ENCODE assay signal across 15 cellular contexts in genomic region chr9:98852463-98852735, GRCh38. TPM values are rescaled to one million over a fixed set of nuclear protein-coding genes. Genes with fewer than 3 reads are reported as not detected.
DNase-seq lines count a peak whose midpoint lies in the region; ATAC-seq and TF ChIP-seq lines count a peak whose summit lies in the region.
"Had no signal": no experiment of that assay in that cellular context is flagged by ENCODE, and none has a peak within 500 bp of the region (broad histone marks: within the 10 kb centered on the region; RNA-seq: fewer than 3 reads in every experiment).

No MANE protein-coding gene starts in this region.

- H3K4me1 Mint-ChIP-seq in effector memory CD8-positive, alpha-beta T cell (ENCODE audit: low read depth in 2 of 2), result peaks cover 4 to 7% of the 10 kb centered on the region in 2 donors

- BruUV-seq in PC-3 (replicated peaks; lab: Mats Ljungman, UMichigan), result no TSS peak

- H3K4me1 ChIP-seq in BLaER1 (peaks cover 17% of the 10 kb centered on the region), PC-3 (ENCODE audit: insufficient read depth, low read length) (peaks cover 26% of the 10 kb centered on the region), hepatocyte (ENCODE audit: insufficient read depth) (no peaks in the 10 kb centered on the region)

- H3K36me3 ChIP-seq in BLaER1, result no peaks in the 10 kb centered on the region
- no peaks in the 10 kb centered on the region for H3K36me3 ChIP-seq in PC-3 (ENCODE audit: low read depth, low read length)
- no peaks in the 10 kb centered on the region for H3K36me3 ChIP-seq in hepatocyte (replicated peaks; ENCODE audit: insufficient read depth, low read depth)

- DNase-seq in PC-3, result no peak
- DNase-seq in hepatocyte (ENCODE audit: low spot score), result no peak
- peak; percentile 60 for DNase-seq in retina
- no peak for DNase-seq in NCI-H2196 (lab: John Stamatoyannopoulos, UW; ENCODE audit: unreplicated experiment)
- no peak for DNase-seq in effector memory CD8-positive, alpha-beta T cell
- DNase-seq: CD4-positive, CD25-positive, alpha-beta regulatory T cell; DND-41; GDM1; HCEC 1CT; HFFc6; KBM-7 had no signal

- peaks cover 2 to 8% of the 10 kb centered on the region in 2 donors for H3K9me3 Mint-ChIP-seq in effector memory CD8-positive, alpha-beta T cell
- H3K9me3 Mint-ChIP-seq: HFFc6 had no signal

- H2AFZ ChIP-seq in PC-3 (ENCODE audit: low read length) (no peak overlapping the region), hepatocyte (no peak overlapping the region)

- CTCF ChIA-PET in PC-3 (lab: Charles Lee), result no interaction called here

- no peak overlapping the region for H3K4me3 ChIP-seq in BLaER1
- H3K4me3 ChIP-seq in PC-3 (ENCODE audit: low read length), result no peak overlapping the region
- H3K4me3 ChIP-seq in hepatocyte, result no peak overlapping the region

- H3K27me3 Mint-ChIP-seq in effector memory CD8-positive, alpha-beta T cell, result peaks cover 19 to 25% of the 10 kb centered on the region in 2 donors

- H3K9me3 ChIP-seq in BLaER1 (peaks cover 12% of the 10 kb centered on the region), PC-3 (ENCODE audit: low read length) (no peaks in the 10 kb centered on the region), hepatocyte (ENCODE audit: low read depth) (no peaks in the 10 kb centered on the region)

- no peak for TF ChIP-seq CTCF in PC-3 (conservative IDR thresholded peaks at IDR 0.05; ENCODE audit: low read depth, low read length)
- no peak for TF ChIP-seq CTCF in hepatocyte (IDR thresholded peaks at IDR 0.05; ENCODE audit: poor library complexity)

- H3K27me3 ChIP-seq in BLaER1 (no peaks in the 10 kb centered on the region), PC-3 (ENCODE audit: low read length) (no peaks in the 10 kb centered on the region), hepatocyte (no peaks in the 10 kb centered on the region)

- no peaks in the 10 kb centered on the region for H3K79me2 ChIP-seq in PC-3 (ENCODE audit: low read length)
- no peaks in the 10 kb centered on the region for H3K79me2 ChIP-seq in hepatocyte

- no peak overlapping the region for H3K4me3 Mint-ChIP-seq in effector memory CD8-positive, alpha-beta T cell
- H3K4me3 Mint-ChIP-seq: CD4-positive, CD25-positive, alpha-beta regulatory T cell; HFFc6 had no signal

- no peaks in the 10 kb centered on the region for H3K9me2 ChIP-seq in PC-3 (replicated peaks; ENCODE audit: low read length)
- no peaks in the 10 kb centered on the region for H3K9me2 ChIP-seq in hepatocyte (replicated peaks; ENCODE audit: insufficient read depth)

- no peaks in the 10 kb centered on the region for H3F3A ChIP-seq in PC-3 (ENCODE audit: low read length, unreplicated experiment)

- H3K9ac ChIP-seq in BLaER1 (no peak overlapping the region), PC-3 (ENCODE audit: low read length) (peak overlapping the region; percentile 27; the same call in 1 of the 2 replicates)

- no peaks in the 10 kb centered on the region for H4K20me1 ChIP-seq in BLaER1
- H4K20me1 ChIP-seq in PC-3 (ENCODE audit: low read length), result no peaks in the 10 kb centered on the region
- H4K20me1 ChIP-seq in hepatocyte (ENCODE audit: insufficient read depth, poor library complexity, severe bottlenecking), result no peaks in the 10 kb centered on the region

- H3K27ac ChIP-seq in BLaER1 (no peak overlapping the region), PC-3 (ENCODE audit: low read length) (peak overlapping the region; percentile 59), hepatocyte (peak overlapping the region; percentile 48)
- H3K27ac ChIP-seq: 22Rv1, HL-60 had no signal

- H3K36me3 Mint-ChIP-seq in effector memory CD8-positive, alpha-beta T cell (ENCODE audit: insufficient read depth), result no peaks in the 10 kb centered on the region

- WGBS in hepatocyte (ENCODE audit: low lambda C conversion rate, missing lambda C conversion rate), result 76% methylated on average over 6 of the region's 6 CpGs

- POLR2A ChIA-PET in PC-3 (lab: Charles Lee; ENCODE audit: unreplicated experiment), result no interaction called here

- no peak overlapping the region for H3K27ac Mint-ChIP-seq in effector memory CD8-positive, alpha-beta T cell
- H3K27ac Mint-ChIP-seq: CD4-positive, CD25-positive, alpha-beta regulatory T cell had no signal

- intact Hi-C loops in PC-3 (cut with micrococcal nuclease), result no loop called here

- ATAC-seq in PC-3 (no peak), HG03460 (IDR thresholded peaks at IDR 0.05; ENCODE audit: unreplicated experiment) (no peak)
- no peak for ATAC-seq in effector memory CD8-positive, alpha-beta T cell (replicated peaks)

- H3K4me2 ChIP-seq in BLaER1 (peak overlapping the region; percentile 17; the same call in 1 of the 2 replicates), PC-3 (ENCODE audit: low read length) (no peak overlapping the region), hepatocyte (no peak overlapping the region)

RNA-seq across cellular contexts. Expression of gene GALNT12, which starts 44.9 kb away (rescaled TPM):
- total RNA-seq in PC-3 (2014; rRNA removed), result 14.8 and 24.8 TPM in 2 replicates
- total RNA-seq in hepatocyte, result 13.0 and 16.4 TPM in 2 replicates
- 13.9 and 17.2 TPM in 2 replicates for polyA plus RNA-seq in hepatocyte

RNA-seq across cellular contexts. Expression of gene ANKS6, which starts 56.0 kb away (rescaled TPM):
- total RNA-seq in PC-3 (2014; rRNA removed) (27.7 and 39.7 TPM in 2 replicates), hepatocyte (22.9 and 24.6 TPM in 2 replicates)
- 21.3 and 23.5 TPM in 2 replicates for polyA plus RNA-seq in hepatocyte
